ENCODE assay signal across 8 cellular contexts in genomic region chr13:23570099-23570926, GRCh38. TPM values are rescaled to one million over a fixed set of nuclear protein-coding genes. Genes with fewer than 3 reads are reported as not detected.
DNase-seq lines count a peak whose midpoint lies in the region; ATAC-seq, FAIRE-seq and TF ChIP-seq lines count a peak whose summit lies in the region.

TNFRSF19 (plus strand) TSS chr13:23570412; CDS start chr13:23590184, 19,772 bp downstream.

- peak within 1 kb of the TSS; percentile 44 for H3K4me2 ChIP-seq in mesenchymal stem cell (ENCODE audit: low read length, poor library complexity, severe bottlenecking)

- H2BK12ac ChIP-seq in mesenchymal stem cell (ENCODE audit: low read length in 2 of 2), result no peak within 1 kb of the TSS

- H3K4me3 Mint-ChIP-seq in activated T-cell treated with anti-CD3 and anti-CD28 coated beads, Interleukin-2, amount 50 U/mL, for 72 hours, result no peak within 1 kb of the TSS
- no peak within 1 kb of the TSS for H3K4me3 Mint-ChIP-seq in T-helper 2 cell treated with Interferon-gamma antibody and Interleukin-4, amounts not matched to agents 5 μg/mL and 100 μg/mL, for 36 hours

- no peak within 1 kb of the TSS for H3K4me3 ChIP-seq in A673 (ENCODE audit: low read depth, low read length, poor library complexity, severe bottlenecking)
- peak within 1 kb of the TSS; percentile 6; the same call in 1 of the 2 replicates for H3K4me3 ChIP-seq in LNCaP clone FGC (ENCODE audit: low read depth, low read length)
- peak within 1 kb of the TSS; percentile 48 for H3K4me3 ChIP-seq in choroid plexus epithelial cell (ENCODE audit: low read depth, low read length)
- H3K4me3 ChIP-seq in mesenchymal stem cell (ENCODE audit: insufficient read depth in 1 of 2, low read depth in 1 of 2, low read length in 2 of 2), result peak within 1 kb of the TSS in 1 of 2 experiments; percentile 63
- no peak within 1 kb of the TSS for H3K4me3 ChIP-seq in spleen

- H3K36me3 Mint-ChIP-seq in activated T-cell treated with anti-CD3 and anti-CD28 coated beads, Interleukin-2, amount 50 U/mL, for 72 hours (ENCODE audit: insufficient read depth in 2 of 2), result no peaks in the 10 kb centered on the region
- no peaks in the 10 kb centered on the region for H3K36me3 Mint-ChIP-seq in T-helper 2 cell treated with Interferon-gamma antibody and Interleukin-4, amounts not matched to agents 5 μg/mL and 100 μg/mL, for 36 hours (ENCODE audit: low read depth)

- H3K9ac ChIP-seq in mesenchymal stem cell (ENCODE audit: low read length), result peak within 1 kb of the TSS; percentile 35

- TF ChIP-seq CTCF in A673 (conservative IDR thresholded peaks at IDR 0.05; ENCODE audit: low read depth, low read length) (no peak), LNCaP clone FGC (IDR thresholded peaks at IDR 0.05; ENCODE audit: control insufficient read depth, extremely low read depth, insufficient read depth) (no peak), choroid plexus epithelial cell (conservative IDR thresholded peaks at IDR 0.05; ENCODE audit: low read depth, low read length) (peak; percentile 6), spleen (IDR thresholded peaks at IDR 0.05 in 8 of 11, conservative IDR thresholded peaks at IDR 0.05 in 3 of 11) (no peak)

- no peak within 1 kb of the TSS for H2AK5ac ChIP-seq in mesenchymal stem cell (ENCODE audit: low read length, severe bottlenecking)

- H3K14ac ChIP-seq in mesenchymal stem cell (ENCODE audit: low read length in 2 of 2), result no peak within 1 kb of the TSS

- H3K18ac ChIP-seq in mesenchymal stem cell (ENCODE audit: low read depth in 1 of 2, low read length in 2 of 2), result no peak within 1 kb of the TSS

- FAIRE-seq in GM19239 (lab: Jason Lieb, UNC), result no peak

- peaks cover 4% of the 10 kb centered on the region for H3K4me1 ChIP-seq in A673 (ENCODE audit: insufficient read depth, low read length, poor library complexity, severe bottlenecking)
- H3K4me1 ChIP-seq in mesenchymal stem cell (ENCODE audit: control insufficient read depth, insufficient read depth, low read depth, low read length), result peaks cover 2% of the 10 kb centered on the region
- no peaks in the 10 kb centered on the region for H3K4me1 ChIP-seq in spleen

- peak within 1 kb of the TSS; percentile 46 for H2AFZ ChIP-seq in mesenchymal stem cell (ENCODE audit: low read depth, low read length)

- no peaks in the 10 kb centered on the region for H3K79me1 ChIP-seq in mesenchymal stem cell (replicated peaks; ENCODE audit: low read length, poor library complexity, severe bottlenecking)

- no peak within 1 kb of the TSS for H2BK120ac ChIP-seq in mesenchymal stem cell (ENCODE audit: low read depth, low read length)

- no peak for ATAC-seq in activated T-cell treated with anti-CD3 and anti-CD28 coated beads, Interleukin-2, amount 50 U/mL, for 72 hours (replicated peaks in 1 of 2)

- H3K23ac ChIP-seq in mesenchymal stem cell (ENCODE audit: low read length in 2 of 2), result no peak within 1 kb of the TSS

- peaks cover 20% of the 10 kb centered on the region for H3K4me1 Mint-ChIP-seq in activated T-cell treated with anti-CD3 and anti-CD28 coated beads, Interleukin-2, amount 50 U/mL, for 72 hours (ENCODE audit: low read depth)
- H3K4me1 Mint-ChIP-seq in T-helper 2 cell treated with Interferon-gamma antibody and Interleukin-4, amounts not matched to agents 5 μg/mL and 100 μg/mL, for 36 hours (ENCODE audit: low read depth), result peaks cover 1% of the 10 kb centered on the region

- H3K27me3 Mint-ChIP-seq in activated T-cell treated with anti-CD3 and anti-CD28 coated beads, Interleukin-2, amount 50 U/mL, for 72 hours (ENCODE audit: low read depth), result peaks cover 40% of the 10 kb centered on the region
- H3K27me3 Mint-ChIP-seq in T-helper 2 cell treated with Interferon-gamma antibody and Interleukin-4, amounts not matched to agents 5 μg/mL and 100 μg/mL, for 36 hours (ENCODE audit: low read depth), result peaks cover 69% of the 10 kb centered on the region

- H3K9me3 ChIP-seq in A673 (ENCODE audit: low read depth, low read length, poor library complexity, severe bottlenecking), result no peaks in the 10 kb centered on the region
- H3K9me3 ChIP-seq in mesenchymal stem cell (ENCODE audit: control insufficient read depth, low read length), result no peaks in the 10 kb centered on the region
- no peaks in the 10 kb centered on the region for H3K9me3 ChIP-seq in spleen

- H3K27ac ChIP-seq in A673 (ENCODE audit: low read depth, low read length, poor library complexity, severe bottlenecking), result no peak within 1 kb of the TSS
- H3K27ac ChIP-seq in mesenchymal stem cell (ENCODE audit: low read length, poor library complexity, severe bottlenecking), result peak within 1 kb of the TSS; percentile 23
- H3K27ac ChIP-seq in spleen, result peak within 1 kb of the TSS in 3 of 8 donors; percentile 7 to 34 (median 21)

- H4K8ac ChIP-seq in mesenchymal stem cell (ENCODE audit: low read length), result no peak within 1 kb of the TSS

- no peak within 1 kb of the TSS for H3K27ac Mint-ChIP-seq in activated T-cell treated with anti-CD3 and anti-CD28 coated beads, Interleukin-2, amount 50 U/mL, for 72 hours
- H3K27ac Mint-ChIP-seq in T-helper 2 cell treated with Interferon-gamma antibody and Interleukin-4, amounts not matched to agents 5 μg/mL and 100 μg/mL, for 36 hours, result no peak within 1 kb of the TSS

- TF ChIP-seq POLR2A in spleen (IDR thresholded peaks at IDR 0.05), result no peak

- H2BK15ac ChIP-seq in mesenchymal stem cell (ENCODE audit: low read depth, poor library complexity, severe bottlenecking), result no peak within 1 kb of the TSS

- H3K9me3 Mint-ChIP-seq in activated T-cell treated with anti-CD3 and anti-CD28 coated beads, Interleukin-2, amount 50 U/mL, for 72 hours, result no peaks in the 10 kb centered on the region
- no peaks in the 10 kb centered on the region for H3K9me3 Mint-ChIP-seq in T-helper 2 cell treated with Interferon-gamma antibody and Interleukin-4, amounts not matched to agents 5 μg/mL and 100 μg/mL, for 36 hours

- 25% methylated on average over 9 of the region's 11 CpGs for WGBS in mesenchymal stem cell
- 38 to 39% (median 38%) methylated on average over 11 of the region's 11 CpGs for WGBS in spleen, 5 donors

- DNase-seq in A673 (ENCODE audit: low spot score) (peak; percentile 49), LNCaP clone FGC (ENCODE audit: low read depth) (no peak), choroid plexus epithelial cell (ENCODE audit: low read depth) (peak; percentile 76), mesenchymal stem cell (peak; percentile 56), GM19239 (ENCODE audit: insufficient read length, low spot score) (no peak), spleen (no peak)
- DNase-seq in activated T-cell treated with anti-CD3 and anti-CD28 coated beads, Interleukin-2, amount 50 U/mL, for 72 hours, result no peak
- DNase-seq in T-helper 2 cell treated with Interferon-gamma antibody and Interleukin-4, amounts not matched to agents 5 μg/mL and 100 μg/mL, for 36 hours (ENCODE audit: low spot score), result no peak

- CTCF ChIA-PET in A673 (lab: Charles Lee), result no interaction called here

- no peaks in the 10 kb centered on the region for H3K36me3 ChIP-seq in A673 (ENCODE audit: insufficient read depth, low read length, poor library complexity, severe bottlenecking)
- no peaks in the 10 kb centered on the region for H3K36me3 ChIP-seq in mesenchymal stem cell (ENCODE audit: control insufficient read depth in 1 of 2, insufficient read depth in 2 of 2, low read depth in 1 of 2, low read length in 2 of 2)
- no peaks in the 10 kb centered on the region for H3K36me3 ChIP-seq in spleen

- no TSS peak for BruUV-seq in A673 (replicated peaks; lab: Mats Ljungman, UMichigan)

- POLR2A ChIA-PET in A673 (lab: Charles Lee; ENCODE audit: low non-redundant PET), result no interaction called here

- H3K4ac ChIP-seq in mesenchymal stem cell (ENCODE audit: low read depth in 1 of 2, low read length in 2 of 2), result no peak within 1 kb of the TSS

- no peak within 1 kb of the TSS for H4K91ac ChIP-seq in mesenchymal stem cell (ENCODE audit: low read length)

- intact Hi-C loops in A673 (cut with micrococcal nuclease; ENCODE audit: unreplicated experiment), result loop anchor here (10.0 kb wide), 1 partner anchor 304 kb away; no protein-coding TSS in a partner anchor
- intact Hi-C loops in spleen (cut with DNase I; ENCODE audit: low total_unique reads), result no loop called here

- no peak within 1 kb of the TSS for H2BK5ac ChIP-seq in mesenchymal stem cell (ENCODE audit: low read depth, low read length, poor library complexity, severe bottlenecking)

- H3K27me3 ChIP-seq in A673 (replicated peaks; ENCODE audit: insufficient read depth, low read depth, low read length, poor library complexity), result peaks cover 55% of the 10 kb centered on the region
- H3K27me3 ChIP-seq in mesenchymal stem cell (ENCODE audit: control insufficient read depth in 1 of 2, insufficient read depth in 1 of 2, low read length in 2 of 2), result peaks cover 0 to 35% of the 10 kb centered on the region in 2 experiments
- peaks cover 0 to 55% (median 8%) of the 10 kb centered on the region in 7 donors for H3K27me3 ChIP-seq in spleen (replicated peaks in 1 of 7)

RNA-seq across cellular contexts. Expression of gene TNFRSF19, which starts in this region (rescaled TPM):
- total RNA-seq in A673 (2021) (0.06 TPM in 1 of 2 replicates, not detected in the other), spleen (10 to 100 TPM in 1 of 7 donors, 1 to 10 TPM in 6; 2.2 to 12.2 (median 5.6) TPM)
- 0.91 TPM for polyA plus RNA-seq in mesenchymal stem cell (2013, experiment 1 of 2)
- polyA plus RNA-seq in mesenchymal stem cell (2013, experiment 2 of 2), result 1.1 TPM
- under 1 TPM in 1 of 2 donors, not detected in 1; 0.07 TPM for total RNA-seq in activated T-cell treated with anti-CD3 and anti-CD28 coated beads, Interleukin-2, amount 50 U/mL, for 72 hours
- 1 to 10 TPM; 1.0 to 1.9 (median 1.6) TPM for polyA plus RNA-seq in spleen

Comparison
In these comparisons a context has a peak if more than half of its experiments do, and no peak if none do; other contexts are left out.
1. Peak in DNase-seq in A673; RNA of the gene not detected or under 1 TPM.
2. DNase-seq: peak in choroid plexus epithelial cell (single experiment) and mesenchymal stem cell (single experiment); none in LNCaP clone FGC (single experiment), activated T-cell treated with anti-CD3 and anti-CD28 coated beads, Interleukin-2, amount 50 U/mL, for 72 hours (0 of 2), GM19239 (single experiment), T-helper 2 cell treated with Interferon-gamma antibody and Interleukin-4, amounts not matched to agents 5 μg/mL and 100 μg/mL, for 36 hours (single experiment) and spleen (single experiment).
3. H3K4me3 ChIP-seq: peak in LNCaP clone FGC (single experiment) and choroid plexus epithelial cell (single experiment); none in A673 (single experiment) and spleen (0 of 8).